ENCODE assay signal across 10 cellular contexts in genomic region chr1:201126832-201127754, GRCh38. TPM values are rescaled to one million over a fixed set of nuclear protein-coding genes. Genes with fewer than 3 reads are reported as not detected.
A peak's percentile ranks its signal among the peaks of the same experiment; 100 is the strongest.
DNase-seq lines count a peak whose midpoint lies in the region; ATAC-seq, FAIRE-seq and TF ChIP-seq lines count a peak whose summit lies in the region.
"Had no signal": no experiment of that assay in that cellular context is flagged by ENCODE, and none has a peak within 500 bp of the region (broad histone marks: within the 10 kb centered on the region; RNA-seq: fewer than 3 reads in every experiment).

TSS of gene ASCL5 (minus strand) at chr1:201127184. CDS start at chr1:201115372, 11,812 bp downstream.

- POLR2A ChIA-PET in AG04450 (lab: Yijun Ruan, JAX) = no interaction called here

- CTCF ChIA-PET in AG04450 (lab: Charles Lee) = interaction anchor here (1.0 kb wide), 1 partner anchor 13 kb away, joined by 3 read pairs; no protein-coding TSS in a partner anchor

- TF ChIP-seq CTCF in AG04450 (IDR thresholded peaks at IDR 0.05; ENCODE audit: low read depth, low read length) = 0 out of 2 replicates have a peak, but pooled peaks have one; percentile 8

- ATAC-seq in GM21786 (IDR thresholded peaks at IDR 0.05; ENCODE audit: unreplicated experiment) = no peak
- ATAC-seq in HG02840 (IDR thresholded peaks at IDR 0.05; ENCODE audit: low FRiP score, unreplicated experiment) = no peak

- H3K27ac ChIP-seq in AG04450 (ENCODE audit: low read depth, low read length) = no peak within 1 kb of the TSS
- H3K27ac ChIP-seq: dorsolateral prefrontal cortex had no signal

- no peak within 1 kb of the TSS for H3K4me3 ChIP-seq in AG04450 (ENCODE audit: low read depth, low read length)
- H3K4me3 ChIP-seq: dorsolateral prefrontal cortex had no signal

- no peak for DNase-seq in AG04450 (ENCODE audit: low read depth, low spot score)
- DNase-seq in HTR-8/SVneo (ENCODE audit: insufficient read length, low spot score) = peak; percentile 53
- DNase-seq in SHP77 treated with DMSO at 0.1 percent for 48 hours (lab: John Stamatoyannopoulos, UW) = peak; percentile 49
- DNase-seq in islet precursor cell = peak; percentile 76
- no peak for DNase-seq in NCI-H2227 treated with DMSO at 0.1 percent for 48 hours (lab: John Stamatoyannopoulos, UW)
- no peak for DNase-seq in activated naive CD4-positive, alpha-beta T cell (lab: John Stamatoyannopoulos, UW)
- DNase-seq: naive B cell had no signal

- H3K27me3 ChIP-seq in AG04450 (ENCODE audit: control insufficient read depth, insufficient read depth, low read length) = peaks cover 34% of the 10 kb centered on the region

- H3K9me3 ChIP-seq in AG04450 (ENCODE audit: control insufficient read depth, insufficient read depth, low read length) = no peaks in the 10 kb centered on the region

- FAIRE-seq in HTR-8/SVneo (lab: Jason Lieb, UNC) = no peak

RNA-seq across cellular contexts. Expression of gene ASCL5, which starts in this region (rescaled TPM):
- not detected in 2 replicates for polyA plus RNA-seq in AG04450 (2011; rRNA removed)
- not detected in 2 replicates for polyA minus RNA-seq in AG04450 (2011; rRNA and poly(A)+ RNA removed)

Comparison
In these comparisons a context has a peak if more than half of its experiments do, and no peak if none do; other contexts are left out.
1. DNase-seq: peak in HTR-8/SVneo (single experiment), SHP77 treated with DMSO at 0.1 percent for 48 hours (single experiment) and islet precursor cell (single experiment); none in AG04450 (single experiment), NCI-H2227 treated with DMSO at 0.1 percent for 48 hours (single experiment) and activated naive CD4-positive, alpha-beta T cell (0 of 4).